ENCODE assay signal across 8 cellular contexts in genomic region chr1:230149751-230150584, GRCh38.
A peak's percentile ranks its signal among the peaks of the same experiment; 100 is the strongest.
DNase-seq lines count a peak whose midpoint lies in the region; ATAC-seq and TF ChIP-seq lines count a peak whose summit lies in the region.

No MANE protein-coding gene starts in this region.

- no peaks in the 10 kb centered on the region for H3K9me3 ChIP-seq in NT2/D1 (ENCODE audit: insufficient read depth, low read length)
- H3K9me3 ChIP-seq in heart left ventricle: no peaks in the 10 kb centered on the region

- H3K27ac Mint-ChIP-seq in natural killer cell: peak overlapping the region; percentile 67 to 71

- H3K4me3 Mint-ChIP-seq in natural killer cell: peak overlapping the region; percentile 81

- intact Hi-C loops in natural killer cell (cut with micrococcal nuclease) (no loop called here), heart left ventricle (cut with DNase I) (loop anchor here in 1 of 10 donors (5.0 kb wide), 1 partner anchor 83 kb away; the partner anchor contains the start of gene GALNT2)

- no peak for DNase-seq in NT2/D1 (ENCODE audit: low read depth, low spot score)
- DNase-seq in natural killer cell: no peak
- no peak for DNase-seq in Ammon's horn (ENCODE audit: low spot score)
- no peak for DNase-seq in heart left ventricle
- DNase-seq in effector CD8-positive, alpha-beta T cell (lab: John Stamatoyannopoulos, UW): no peak
- DNase-seq in HuH-7.5 (ENCODE audit: low spot score): no peak

- WGBS in heart left ventricle, 4 donors: 73 to 79% (median 78%) methylated on average over 12 to 15 of the region's 15 CpGs

- H3K36me3 Mint-ChIP-seq in natural killer cell: no peaks in the 10 kb centered on the region

- H3K27ac ChIP-seq in heart left ventricle: peak overlapping the region in 2 of 12 donors; percentile 21 to 34

- H3K4me1 ChIP-seq in NT2/D1 (ENCODE audit: insufficient read depth, insufficient read length): peaks cover 10% of the 10 kb centered on the region
- H3K4me1 ChIP-seq in heart left ventricle: peaks cover 0 to 80% (median 50%) of the 10 kb centered on the region in 12 donors

- no peaks in the 10 kb centered on the region for H3K9me3 Mint-ChIP-seq in natural killer cell

- H3K4me1 Mint-ChIP-seq in natural killer cell: peaks cover 62 to 65% of the 10 kb centered on the region in 2 donors

- H3K27me3 ChIP-seq in NT2/D1 (ENCODE audit: insufficient read depth, insufficient read length) (no peaks in the 10 kb centered on the region), heart left ventricle (no peaks in the 10 kb centered on the region)

- no peak for TF ChIP-seq POLR2A in heart left ventricle (IDR thresholded peaks at IDR 0.05)

- peak; percentile 67 for ATAC-seq in GM18909 (IDR thresholded peaks at IDR 0.05; ENCODE audit: poor library complexity, unreplicated experiment)
- peak; percentile 67 for ATAC-seq in HG02852 (IDR thresholded peaks at IDR 0.05; ENCODE audit: unreplicated experiment)
- peak; percentile 63 to 66 (median 64) for ATAC-seq in natural killer cell
- ATAC-seq in heart left ventricle: no peak

- H3K27me3 Mint-ChIP-seq in natural killer cell (ENCODE audit: low read depth in 2 of 2): no peaks in the 10 kb centered on the region

- H3K36me3 ChIP-seq in NT2/D1 (ENCODE audit: insufficient read depth, insufficient read length, low read length) (peaks cover 4% of the 10 kb centered on the region), heart left ventricle (no peaks in the 10 kb centered on the region)

- H3K4me3 ChIP-seq in NT2/D1 (ENCODE audit: insufficient read length, low read depth): no peak overlapping the region
- peak overlapping the region in 2 of 12 donors; percentile 21 to 29 for H3K4me3 ChIP-seq in heart left ventricle

- TF ChIP-seq CTCF in natural killer cell (IDR thresholded peaks at IDR 0.05): no peak
- no peak for TF ChIP-seq CTCF in heart left ventricle (IDR thresholded peaks at IDR 0.05)

- peak overlapping the region; percentile 4 for H3K9ac ChIP-seq in NT2/D1 (ENCODE audit: insufficient read length, low read depth)

Comparison
In these comparisons a context has a peak if more than half of its experiments do, and no peak if none do; other contexts are left out.
1. ATAC-seq: peak in GM18909 (single experiment), HG02852 (single experiment) and natural killer cell (3 of 3); none in heart left ventricle (0 of 4).